ENCODE assay signal across 2 cellular contexts in the genomic region with DNA sequence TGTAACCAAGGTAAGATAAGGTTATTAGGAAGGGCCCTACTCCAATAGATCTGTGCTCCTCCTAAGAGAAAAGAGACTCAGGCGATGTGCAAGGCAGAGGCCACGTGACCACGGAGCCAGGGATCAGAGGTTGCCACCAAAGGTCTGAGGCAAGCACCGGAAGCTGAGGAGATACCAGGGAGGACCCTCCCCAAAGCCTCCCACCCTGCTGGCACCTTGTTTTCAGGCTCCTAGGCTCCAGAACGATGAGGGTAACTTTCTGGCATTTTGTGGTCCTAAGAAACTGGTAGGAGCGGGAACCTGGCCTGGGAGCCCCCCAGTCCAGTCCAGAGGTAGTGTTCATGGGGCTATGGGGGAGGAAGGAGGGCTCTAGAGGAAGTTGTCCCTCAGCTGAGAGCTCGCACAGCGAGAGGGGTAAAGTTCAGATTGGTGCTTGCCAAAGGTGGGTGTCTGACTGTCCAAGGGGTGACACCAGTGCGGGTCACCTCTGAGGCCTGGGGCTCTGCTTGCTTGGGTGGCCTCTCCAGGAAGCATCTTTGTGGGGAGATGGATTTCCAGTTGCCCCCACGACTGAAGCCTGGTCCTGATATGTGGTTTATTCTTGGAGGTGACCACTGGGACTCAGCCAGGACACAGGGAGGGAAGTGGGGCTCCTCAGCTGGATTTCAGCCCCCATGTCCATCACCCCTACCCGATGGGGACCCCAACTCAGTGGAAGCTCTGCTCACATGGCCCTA.
TF ChIP-seq lines count a peak whose summit lies in the region.

No MANE protein-coding gene starts in this region.

TF ChIP-seq in IMR-90, 13 proteins besides CTCF, POLR2A, EP300 and RAD21:
- TF ChIP-seq MXI1 (IDR thresholded peaks at IDR 0.05; ENCODE audit: borderline replicate concordance, low read depth, low read length) (no peak), CHD1 (IDR thresholded peaks at IDR 0.05; ENCODE audit: low read depth, low read length) (no peak), MAFK (IDR thresholded peaks at IDR 0.05; ENCODE audit: low read depth, low read length) (no peak), FOS (IDR thresholded peaks at IDR 0.05; ENCODE audit: low read depth, low read length) (no peak), RCOR1 (IDR thresholded peaks at IDR 0.05; ENCODE audit: insufficient replicate concordance, low read length) (no peak), SMC3 (IDR thresholded peaks at IDR 0.05; ENCODE audit: low read depth, low read length) (no peak), RFX5 (IDR thresholded peaks at IDR 0.05; ENCODE audit: low read depth, low read length) (no peak), ELK1 (IDR thresholded peaks at IDR 0.05; ENCODE audit: borderline replicate concordance, low read depth, low read length) (no peak), MAZ (IDR thresholded peaks at IDR 0.05; ENCODE audit: borderline replicate concordance, low read depth, low read length) (no peak), USF2 (IDR thresholded peaks at IDR 0.05; ENCODE audit: low read depth, low read length) (no peak), BHLHE40 (IDR thresholded peaks at IDR 0.05; ENCODE audit: low read depth, low read length) (no peak), NFE2L2 (IDR thresholded peaks at IDR 0.05; ENCODE audit: low read depth, low read length) (no peak), CEBPB (IDR thresholded peaks at IDR 0.05; ENCODE audit: low read depth, low read length) (no peak)
TF ChIP-seq in IMR-90: peak in this region for 0.

TF ChIP-seq in K562, 482 proteins besides CTCF, POLR2A, EP300 and RAD21:
- TF ChIP-seq MNT (conservative IDR thresholded peaks at IDR 0.05) = no peak
- TF ChIP-seq USF2 (CRISPR knock-in tag; IDR thresholded peaks at IDR 0.05) = peak; percentile 38; the same call in 1 of the 2 replicates
- TF ChIP-seq, protein P1, sequence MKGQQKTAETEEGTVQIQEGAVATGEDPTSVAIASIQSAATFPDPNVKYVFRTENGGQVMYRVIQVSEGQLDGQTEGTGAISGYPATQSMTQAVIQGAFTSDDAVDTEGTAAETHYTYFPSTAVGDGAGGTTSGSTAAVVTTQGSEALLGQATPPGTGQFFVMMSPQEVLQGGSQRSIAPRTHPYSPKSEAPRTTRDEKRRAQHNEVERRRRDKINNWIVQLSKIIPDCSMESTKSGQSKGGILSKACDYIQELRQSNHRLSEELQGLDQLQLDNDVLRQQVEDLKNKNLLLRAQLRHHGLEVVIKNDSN (CRISPR knock-in tag; IDR thresholded peaks at IDR 0.05) = peak; percentile 38; the same call in 1 of the 2 replicates
- TF ChIP-seq ZFP36 (IDR thresholded peaks at IDR 0.05; ENCODE audit: low read depth, low read length, partially characterized antibody) = no peak
- no peak for TF ChIP-seq ID3 (CRISPR knock-in tag; IDR thresholded peaks at IDR 0.05)
- TF ChIP-seq ID3 (tag; IDR thresholded peaks at IDR 0.05) = no peak
- TF ChIP-seq MYBL2 (IDR thresholded peaks at IDR 0.05; ENCODE audit: low read depth) = no peak
- TF ChIP-seq MYBL2 (CRISPR knock-in tag; IDR thresholded peaks at IDR 0.05; ENCODE audit: borderline replicate concordance) = no peak
- TF ChIP-seq E2F3 (CRISPR knock-in tag; IDR thresholded peaks at IDR 0.05) = no peak
- no peak for TF ChIP-seq ETV6 (IDR thresholded peaks at IDR 0.05; ENCODE audit: borderline replicate concordance in 1 of 2, low read depth in 2 of 2, low read length in 1 of 2)
- TF ChIP-seq ETV6 (CRISPR knock-in tag; IDR thresholded peaks at IDR 0.05; ENCODE audit: borderline replicate concordance) = no peak
- TF ChIP-seq ZNF740 (CRISPR knock-in tag; IDR thresholded peaks at IDR 0.05) = 0 out of 2 replicates have a peak, but pooled peaks have one; percentile 10
- TF ChIP-seq ZNF740 (tag; IDR thresholded peaks at IDR 0.05) = no peak
- TF ChIP-seq, protein P2, sequence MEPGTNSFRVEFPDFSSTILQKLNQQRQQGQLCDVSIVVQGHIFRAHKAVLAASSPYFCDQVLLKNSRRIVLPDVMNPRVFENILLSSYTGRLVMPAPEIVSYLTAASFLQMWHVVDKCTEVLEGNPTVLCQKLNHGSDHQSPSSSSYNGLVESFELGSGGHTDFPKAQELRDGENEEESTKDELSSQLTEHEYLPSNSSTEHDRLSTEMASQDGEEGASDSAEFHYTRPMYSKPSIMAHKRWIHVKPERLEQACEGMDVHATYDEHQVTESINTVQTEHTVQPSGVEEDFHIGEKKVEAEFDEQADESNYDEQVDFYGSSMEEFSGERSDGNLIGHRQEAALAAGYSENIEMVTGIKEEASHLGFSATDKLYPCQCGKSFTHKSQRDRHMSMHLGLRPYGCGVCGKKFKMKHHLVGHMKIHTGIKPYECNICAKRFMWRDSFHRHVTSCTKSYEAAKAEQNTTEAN (CRISPR knock-in tag; IDR thresholded peaks at IDR 0.05) = no peak
- no peak for TF ChIP-seq RBM17 (IDR thresholded peaks at IDR 0.05; ENCODE audit: borderline replicate concordance, low read depth, low read length)
- TF ChIP-seq SMAD1 (IDR thresholded peaks at IDR 0.05; ENCODE audit: low read depth, low read length, partially characterized antibody) = no peak
- TF ChIP-seq MAFF (IDR thresholded peaks at IDR 0.05; ENCODE audit: low read length) = no peak
- TF ChIP-seq KDM4B (IDR thresholded peaks at IDR 0.05; ENCODE audit: borderline replicate concordance in 2 of 2, low read depth in 1 of 2) = no peak
- TF ChIP-seq BCL6 (CRISPR knock-in tag; IDR thresholded peaks at IDR 0.05) = no peak
- TF ChIP-seq UBTF (IDR thresholded peaks at IDR 0.05; ENCODE audit: borderline replicate concordance in 1 of 2, low read depth in 2 of 2, low read length in 2 of 2) = no peak
- 0 out of 2 replicates have a peak, but pooled peaks have one; percentile 5 for TF ChIP-seq ZFX (CRISPR knock-in tag; IDR thresholded peaks at IDR 0.05)
- no peak for TF ChIP-seq SOX6 (IDR thresholded peaks at IDR 0.05)
